In genomic region chr1:39960461-39960958, GRCh38 we compare ENCODE assay signal across 8 cellular contexts. TPM values are rescaled to one million over a fixed set of nuclear protein-coding genes. Genes with fewer than 3 reads are reported as not detected.
DNase-seq lines count a peak whose midpoint lies in the region; ATAC-seq and TF ChIP-seq lines count a peak whose summit lies in the region.

No MANE protein-coding gene starts in this region.

- no peak for TF ChIP-seq POLR2A in body of pancreas (IDR thresholded peaks at IDR 0.05)

- ATAC-seq in HG03064 (IDR thresholded peaks at IDR 0.05; ENCODE audit: low read depth, unreplicated experiment) (peak; percentile 70), body of pancreas (peak; percentile 36)

- DNase-seq in activated gamma-delta T cell treated with Interleukin-2 at 50 U/mL for 16 hours, result peak; percentile 10
- DNase-seq in activated gamma-delta T cell (lab: John Stamatoyannopoulos, UW), result no peak
- DNase-seq in NCI-H345 treated with DMSO at 0.1 percent for 48 hours (lab: John Stamatoyannopoulos, UW; ENCODE audit: unreplicated experiment), result peak; percentile 94
- peak; percentile 21 to 42 (median 41) for DNase-seq in body of pancreas
- peak; percentile 54 for DNase-seq in pons (ENCODE audit: low spot score)
- no peak for DNase-seq in occipital lobe (lab: John Stamatoyannopoulos, UW)
- no peak for DNase-seq in hepatic stellate cell (ENCODE audit: low spot score)

- H3K4me3 ChIP-seq in body of pancreas, result no peak overlapping the region

- intact Hi-C loops in body of pancreas (cut with DNase I), result no loop called here

- no peaks in the 10 kb centered on the region for H3K9me3 ChIP-seq in body of pancreas

- H3K27me3 ChIP-seq in body of pancreas, result no peaks in the 10 kb centered on the region

- no peak for TF ChIP-seq CTCF in body of pancreas (IDR thresholded peaks at IDR 0.05)

- no peaks in the 10 kb centered on the region for H3K36me3 ChIP-seq in body of pancreas (replicated peaks in 1 of 2; ENCODE audit: insufficient read depth in 1 of 2, low read depth in 2 of 2)

- H3K27ac ChIP-seq in body of pancreas, result no peak overlapping the region

- 45 to 63% methylated on average over 5 to 12 of the region's 12 CpGs for WGBS in body of pancreas, 2 donors

- H3K4me1 ChIP-seq in body of pancreas, result peaks cover 9% of the 10 kb centered on the region

RNA-seq across cellular contexts. Expression of gene MFSD2A, which starts 5.6 kb away (rescaled TPM):
- total RNA-seq in body of pancreas (under 1 TPM; 0.33 to 0.52 TPM), occipital lobe (18.4 TPM)

RNA-seq across cellular contexts. Expression of gene MYCL, which starts 58.8 kb away (rescaled TPM):
- total RNA-seq in body of pancreas, result 10 to 100 TPM; 28.3 to 33.0 TPM
- 12.5 TPM for total RNA-seq in occipital lobe

Comparison
In these comparisons a context has a peak if more than half of its experiments do, and no peak if none do; other contexts are left out.
1. DNase-seq: peak in activated gamma-delta T cell treated with Interleukin-2 at 50 U/mL for 16 hours (single experiment), NCI-H345 treated with DMSO at 0.1 percent for 48 hours (single experiment), body of pancreas (4 of 4) and pons (single experiment); none in activated gamma-delta T cell (single experiment), occipital lobe (single experiment) and hepatic stellate cell (single experiment).
2. RNA of gene MFSD2A, which starts 5.6 kb away (total RNA-seq): 18.4 TPM in occipital lobe (single experiment); 0.33 to 0.52 TPM in body of pancreas; every median in the first group is over 10 times any median in the second.